In the genomic region with DNA sequence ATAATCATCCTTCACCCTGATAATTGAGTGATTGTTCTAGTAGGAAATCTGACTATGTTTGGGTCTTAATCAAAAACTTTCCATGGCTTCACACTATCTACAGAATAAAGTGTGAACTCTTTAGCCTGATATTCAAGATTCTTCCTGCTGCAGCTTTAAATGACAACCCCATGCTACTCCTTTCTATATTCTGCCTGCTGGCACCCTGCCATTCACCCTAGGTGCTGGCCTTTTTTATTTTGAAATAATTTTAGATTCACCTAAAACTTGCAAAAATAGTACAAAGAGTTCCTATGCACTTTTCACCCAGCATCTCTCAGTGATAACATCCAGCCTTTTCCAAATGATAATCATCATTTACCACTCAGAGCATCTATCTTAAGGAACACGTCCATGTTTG, we compare ENCODE assay signal across 24 cellular contexts.
DNase-seq lines count a peak whose midpoint lies in the region; ATAC-seq and TF ChIP-seq lines count a peak whose summit lies in the region.
"Had no signal": no experiment of that assay in that cellular context is flagged by ENCODE, and none has a peak within 500 bp of the region (broad histone marks: within the 10 kb centered on the region; RNA-seq: fewer than 3 reads in every experiment).

No MANE protein-coding gene starts in this region.

- no peak overlapping the region for H3K4me3 Mint-ChIP-seq in neural progenitor cell
- H3K4me3 Mint-ChIP-seq: CD4-positive, alpha-beta memory T cell; CD4-positive, CD25-positive, alpha-beta regulatory T cell; CD8-positive, alpha-beta memory T cell had no signal

- no peak overlapping the region for H3K9ac ChIP-seq in neural progenitor cell
- no peak overlapping the region for H3K9ac ChIP-seq in smooth muscle cell (ENCODE audit: low read depth)
- H3K9ac ChIP-seq: BLaER1 had no signal

- peaks cover 20% of the 10 kb centered on the region for H3F3A ChIP-seq in neural progenitor cell (ENCODE audit: low read depth)
- H3F3A ChIP-seq in smooth muscle cell (ENCODE audit: low read depth): peaks cover 18% of the 10 kb centered on the region

- H3K4me2 ChIP-seq in neural progenitor cell: no peak overlapping the region
- no peak overlapping the region for H3K4me2 ChIP-seq in smooth muscle cell

- H3K79me2 ChIP-seq in neural progenitor cell (ENCODE audit: low read depth) (peaks cover 6% of the 10 kb centered on the region), smooth muscle cell (ENCODE audit: low read depth) (peaks cover 30% of the 10 kb centered on the region)

- H3K36me3 Mint-ChIP-seq in neural progenitor cell: peaks cover 21% of the 10 kb centered on the region
- H3K36me3 Mint-ChIP-seq: CD14-positive monocyte; CD4-positive, alpha-beta memory T cell; CD4-positive, CD25-positive, alpha-beta regulatory T cell; CD8-positive, alpha-beta memory T cell had no signal

- no peak for TF ChIP-seq CTCF in neural progenitor cell (IDR thresholded peaks at IDR 0.05)
- TF ChIP-seq CTCF in smooth muscle cell (IDR thresholded peaks at IDR 0.05; ENCODE audit: borderline replicate concordance, insufficient read depth, poor library complexity, severe bottlenecking): no peak

- H3K4me1 Mint-ChIP-seq in neural progenitor cell: peaks cover 53% of the 10 kb centered on the region
- H3K4me1 Mint-ChIP-seq: CD4-positive, alpha-beta memory T cell; CD4-positive, CD25-positive, alpha-beta regulatory T cell; CD8-positive, alpha-beta memory T cell had no signal

- intact Hi-C loops in right cardiac atrium (cut with DNase I): no loop called here

- H3K4me3 ChIP-seq in neural progenitor cell (no peak overlapping the region), right cardiac atrium (ENCODE audit: low read length) (no peak overlapping the region), smooth muscle cell (no peak overlapping the region)
- H3K4me3 ChIP-seq: BLaER1, GM12878 had no signal

- 84% methylated on average over 1 of the region's 1 CpG for WGBS in right cardiac atrium
- WGBS in smooth muscle cell (ENCODE audit: low lambda C conversion rate): 85% methylated on average over 1 of the region's 1 CpG

- H3K27ac ChIP-seq in neural progenitor cell (no peak overlapping the region), right cardiac atrium (ENCODE audit: low read length) (no peak overlapping the region), smooth muscle cell (ENCODE audit: low read depth) (no peak overlapping the region)
- H3K27ac ChIP-seq: BLaER1 had no signal

- no peak overlapping the region for H2AFZ ChIP-seq in neural progenitor cell (replicated peaks)
- no peak overlapping the region for H2AFZ ChIP-seq in smooth muscle cell (ENCODE audit: low read depth)

- no peak for ATAC-seq in right cardiac atrium
- ATAC-seq: GM12878 had no signal

- H3K36me3 ChIP-seq in neural progenitor cell (no peaks in the 10 kb centered on the region), smooth muscle cell (ENCODE audit: low read depth) (no peaks in the 10 kb centered on the region)
- H3K36me3 ChIP-seq: BLaER1 had no signal

- peak; percentile 54 for DNase-seq in NCI-H2171 treated with DMSO at 0.1 percent for 48 hours (lab: John Stamatoyannopoulos, UW)
- no peak for DNase-seq in NCI-H2171 (lab: John Stamatoyannopoulos, UW)
- DNase-seq in RPMI8226: peak; percentile 67
- no peak for DNase-seq in neural progenitor cell (ENCODE audit: low spot score)
- DNase-seq in right cardiac atrium: no peak
- DNase-seq in smooth muscle cell (lab: John Stamatoyannopoulos, UW; ENCODE audit: unreplicated experiment): no peak
- DNase-seq: 8988T; ACHN; BE2C; C1 segment of cervical spinal cord; CD4-positive, alpha-beta memory T cell; CD4-positive, CD25-positive, alpha-beta regulatory T cell; CD8-positive, alpha-beta memory T cell; COR-L47; DMS 273 treated with DMSO at 0.1 percent for 48 hours; DMS153; DMS53; DMS79; DND-41; EL; GDM1 had no signal

- H3K4me1 ChIP-seq in neural progenitor cell: peaks cover 37% of the 10 kb centered on the region
- no peaks in the 10 kb centered on the region for H3K4me1 ChIP-seq in right cardiac atrium (ENCODE audit: control insufficient read depth, insufficient read depth, low read length)
- peaks cover 26% of the 10 kb centered on the region for H3K4me1 ChIP-seq in smooth muscle cell (ENCODE audit: low read depth)

- H3K9me3 ChIP-seq in neural progenitor cell (ENCODE audit: low read depth) (no peaks in the 10 kb centered on the region), right cardiac atrium (ENCODE audit: control insufficient read depth, low read length) (no peaks in the 10 kb centered on the region), smooth muscle cell (replicated peaks; ENCODE audit: low read depth) (no peaks in the 10 kb centered on the region)
- H3K9me3 ChIP-seq: BE2C, BLaER1 had no signal

- H3K27me3 ChIP-seq in neural progenitor cell: peaks cover 61% of the 10 kb centered on the region
- H3K27me3 ChIP-seq in right cardiac atrium (ENCODE audit: control insufficient read depth, insufficient read depth): no peaks in the 10 kb centered on the region
- no peaks in the 10 kb centered on the region for H3K27me3 ChIP-seq in smooth muscle cell (ENCODE audit: low read depth)
- H3K27me3 ChIP-seq: BE2C, BLaER1 had no signal

- peaks cover 5% of the 10 kb centered on the region for H3K27me3 Mint-ChIP-seq in neural progenitor cell (ENCODE audit: insufficient read depth, low read depth)
- H3K27me3 Mint-ChIP-seq: CD4-positive, CD25-positive, alpha-beta regulatory T cell had no signal

- H3K9me3 Mint-ChIP-seq in neural progenitor cell: peaks cover 4% of the 10 kb centered on the region
- H3K9me3 Mint-ChIP-seq: CD4-positive, alpha-beta memory T cell; CD8-positive, alpha-beta memory T cell had no signal

- H4K20me1 ChIP-seq in neural progenitor cell (ENCODE audit: low read depth) (peaks cover 21% of the 10 kb centered on the region), smooth muscle cell (ENCODE audit: low read depth) (no peaks in the 10 kb centered on the region)
- H4K20me1 ChIP-seq: BLaER1 had no signal

- H3K27ac Mint-ChIP-seq in neural progenitor cell: peak overlapping the region; percentile 52
- H3K27ac Mint-ChIP-seq: CD14-positive monocyte; CD4-positive, alpha-beta memory T cell; CD4-positive, CD25-positive, alpha-beta regulatory T cell; CD8-positive, alpha-beta memory T cell had no signal

Comparison
In these comparisons a context has a peak if more than half of its experiments do, and no peak if none do; other contexts are left out.
1. DNase-seq: peak in NCI-H2171 treated with DMSO at 0.1 percent for 48 hours (single experiment) and RPMI8226 (single experiment); none in NCI-H2171 (single experiment), neural progenitor cell (single experiment), right cardiac atrium (0 of 3) and smooth muscle cell (single experiment).